Comparison of ENCODE assay signal across 1 cellular context in the genomic region with DNA sequence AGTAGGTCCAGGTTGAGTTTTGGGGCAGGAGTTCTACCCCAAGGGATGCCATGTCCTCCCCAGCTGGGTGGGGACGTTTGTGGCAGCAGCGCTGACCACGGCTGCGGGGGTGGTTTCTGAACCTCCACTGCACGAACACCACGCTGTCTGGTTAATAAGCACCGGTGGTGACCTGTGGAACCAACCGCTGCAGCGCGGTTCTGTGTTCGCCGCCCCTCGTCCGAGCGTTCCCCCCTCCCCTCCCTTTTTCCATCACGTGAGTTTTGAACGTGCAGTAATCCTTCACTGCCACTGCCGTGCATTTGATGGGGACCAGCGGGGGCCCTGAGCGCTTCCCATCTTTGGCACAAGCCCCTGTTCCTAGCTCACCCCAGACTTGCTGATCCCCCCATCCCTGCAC.
A peak's percentile ranks its signal among the peaks of the same experiment; 100 is the strongest.
TF ChIP-seq lines count a peak whose summit lies in the region.

No MANE protein-coding gene starts in this region.

TF ChIP-seq in K562, 482 proteins besides CTCF, POLR2A, EP300 and RAD21:
- no peak for TF ChIP-seq KAT8 (IDR thresholded peaks at IDR 0.05; ENCODE audit: low read depth)
- TF ChIP-seq CHD1 (IDR thresholded peaks at IDR 0.05; ENCODE audit: low read length) = no peak
- no peak for TF ChIP-seq ZNF140 (CRISPR knock-in tag; IDR thresholded peaks at IDR 0.05)
- TF ChIP-seq, protein P1, sequence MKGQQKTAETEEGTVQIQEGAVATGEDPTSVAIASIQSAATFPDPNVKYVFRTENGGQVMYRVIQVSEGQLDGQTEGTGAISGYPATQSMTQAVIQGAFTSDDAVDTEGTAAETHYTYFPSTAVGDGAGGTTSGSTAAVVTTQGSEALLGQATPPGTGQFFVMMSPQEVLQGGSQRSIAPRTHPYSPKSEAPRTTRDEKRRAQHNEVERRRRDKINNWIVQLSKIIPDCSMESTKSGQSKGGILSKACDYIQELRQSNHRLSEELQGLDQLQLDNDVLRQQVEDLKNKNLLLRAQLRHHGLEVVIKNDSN (CRISPR knock-in tag; IDR thresholded peaks at IDR 0.05) = peak; percentile 37; the same call in 1 of the 2 replicates
- TF ChIP-seq BHLHE40 (IDR thresholded peaks at IDR 0.05; ENCODE audit: low read length) = peak; percentile 52
